In the genomic region with DNA sequence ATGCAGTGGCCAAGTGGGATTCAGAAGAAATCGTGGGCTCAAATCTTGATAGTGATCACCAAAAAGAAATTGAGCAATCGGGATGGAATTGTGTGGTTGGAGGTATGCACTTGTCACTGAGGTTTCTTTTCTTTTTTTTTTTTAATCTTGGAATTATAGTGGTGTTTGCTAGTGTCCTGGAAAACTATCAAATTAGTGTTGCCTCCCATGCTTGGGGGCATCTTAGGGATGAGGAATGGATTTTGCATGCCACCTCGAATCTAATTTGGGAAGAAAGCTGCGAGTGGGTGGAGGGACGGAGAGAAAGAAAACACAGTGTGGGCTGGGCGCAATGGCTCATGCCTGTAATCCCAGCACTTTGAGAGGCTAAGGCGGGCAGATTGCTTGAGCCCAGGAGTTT, we compare ENCODE assay signal across 21 cellular contexts.
"Had no signal": no experiment of that assay in that cellular context is flagged by ENCODE, and none has a peak within 500 bp of the region (broad histone marks: within the 10 kb centered on the region; RNA-seq: fewer than 3 reads in every experiment).

No MANE protein-coding gene starts in this region.

- H3K4me1 Mint-ChIP-seq: activated B cell treated with CpG ODN at 0.5 μM for 24 hours had no signal

- H3K4me3 ChIP-seq: lung, tibial artery had no signal

- H3K36me3 ChIP-seq: breast epithelium, tibial artery had no signal

- H3K4me3 Mint-ChIP-seq: activated B cell treated with CpG ODN at 0.5 μM for 24 hours; activated CD4-positive, alpha-beta memory T cell treated with anti-CD3 and anti-CD28 coated beads for 36 hours; activated naive CD4-positive, alpha-beta T cell treated with anti-CD3 and anti-CD28 coated beads for 36 hours; effector memory CD8-positive, alpha-beta T cell; T-helper 2 cell treated with Interferon-gamma antibody and Interleukin-4, amounts not matched to agents 5 μg/mL and 100 μg/mL, for 36 hours had no signal

- H3K27ac ChIP-seq: breast epithelium, tibial artery had no signal

- DNase-seq: activated B cell treated with CpG ODN at 0.5 μM for 24 hours; activated CD4-positive, alpha-beta memory T cell treated with anti-CD3 and anti-CD28 coated beads for 36 hours; activated CD4-positive, alpha-beta T cell treated with anti-CD3 and anti-CD28 coated beads for 4 hours; activated naive CD4-positive, alpha-beta T cell treated with anti-CD3 and anti-CD28 coated beads for 36 hours; activated T-cell treated with anti-CD3 and anti-CD28 coated beads, Interleukin-2, amount 50 U/mL, for 1 hour; aorta; cerebellar nuclear complex; cortex of kidney; effector memory CD8-positive, alpha-beta T cell; foreskin fibroblast; hippocampal formation; left cardiac atrium; nucleus accumbens; retina; stimulated activated CD4-positive, alpha-beta T cell treated with anti-CD3 and anti-CD28 coated beads, Interleukin-2, amount 100 ng/mL, for 24 hours; stimulated activated naive CD4-positive, alpha-beta T cell treated with Interleukin-2 at 50 U/mL for 16 hours had no signal

- H3K4me1 ChIP-seq: breast epithelium, tibial artery had no signal

- H3K9me3 Mint-ChIP-seq: effector memory CD8-positive, alpha-beta T cell had no signal

- H3K27ac Mint-ChIP-seq: activated B cell treated with CpG ODN at 0.5 μM for 24 hours; activated CD4-positive, alpha-beta memory T cell treated with anti-CD3 and anti-CD28 coated beads for 36 hours; activated naive CD4-positive, alpha-beta T cell treated with anti-CD3 and anti-CD28 coated beads for 36 hours; effector memory CD8-positive, alpha-beta T cell; nephron; T-helper 2 cell treated with Interferon-gamma antibody and Interleukin-4, amounts not matched to agents 5 μg/mL and 100 μg/mL, for 36 hours had no signal

- ATAC-seq: effector memory CD8-positive, alpha-beta T cell had no signal
